Comparison of ENCODE assay signal across 14 cellular contexts in genomic region chr1:234985531-234986294, GRCh38.
A peak's percentile ranks its signal among the peaks of the same experiment; 100 is the strongest.
DNase-seq lines count a peak whose midpoint lies in the region; ATAC-seq, FAIRE-seq and TF ChIP-seq lines count a peak whose summit lies in the region.
"Had no signal": no experiment of that assay in that cellular context is flagged by ENCODE, and none has a peak within 500 bp of the region (broad histone marks: within the 10 kb centered on the region; RNA-seq: fewer than 3 reads in every experiment).

No MANE protein-coding gene starts in this region.

- no peak for TF ChIP-seq EP300 in HepG2 (IDR thresholded peaks at IDR 0.05; ENCODE audit: low read depth in 2 of 2, low read length in 2 of 2)
- TF ChIP-seq EP300 in HepG2 (CRISPR knock-in tag; IDR thresholded peaks at IDR 0.05; ENCODE audit: borderline replicate concordance): no peak

- H3K4me2 ChIP-seq in HepG2 (ENCODE audit: low read depth, low read length): no peak overlapping the region
- no peak overlapping the region for H3K4me2 ChIP-seq in smooth muscle cell
- H3K4me2 ChIP-seq in OCI-LY7 (ENCODE audit: low read length): no peak overlapping the region

- H3K4me1 ChIP-seq in HepG2 (ENCODE audit: insufficient read depth, low read length) (peaks cover 97% of the 10 kb centered on the region), smooth muscle cell (ENCODE audit: low read depth) (peaks cover 36% of the 10 kb centered on the region), OCI-LY7 (ENCODE audit: insufficient read depth, low read length, poor library complexity, severe bottlenecking) (peaks cover 58% of the 10 kb centered on the region)

- BruUV-seq in HepG2 (replicated peaks; lab: Mats Ljungman, UMichigan) (no TSS peak), OCI-LY7 (replicated peaks; lab: Mats Ljungman, UMichigan) (no TSS peak)

- DNase-seq in HFFc6: no peak
- DNase-seq in activated naive CD8-positive, alpha-beta T cell treated with anti-CD3 and anti-CD28 coated beads for 36 hours: no peak
- DNase-seq in HepG2 (ENCODE audit: low spot score): no peak
- DNase-seq in smooth muscle cell (lab: John Stamatoyannopoulos, UW; ENCODE audit: unreplicated experiment): no peak
- no peak for DNase-seq in OCI-LY7 (ENCODE audit: low spot score)
- DNase-seq in putamen (ENCODE audit: low spot score): no peak
- no peak for DNase-seq in NCI-H1092 treated with DMSO at 0.1 percent for 48 hours (lab: John Stamatoyannopoulos, UW)
- DNase-seq: activated CD4-positive, CD25-positive, alpha-beta regulatory T cell treated with anti-CD3 and anti-CD28 coated beads, Interleukin-2, amount 50 U/mL, for 72 hours; Calu3; NCI-H510A treated with DMSO at 0.1 percent for 48 hours; SJCRH30 had no signal

- no peaks in the 10 kb centered on the region for H3K9me3 Mint-ChIP-seq in HFFc6
- peaks cover 7% of the 10 kb centered on the region for H3K9me3 Mint-ChIP-seq in activated naive CD8-positive, alpha-beta T cell treated with anti-CD3 and anti-CD28 coated beads for 36 hours
- H3K9me3 Mint-ChIP-seq: neural crest cell had no signal

- TF ChIP-seq CTCF in HFFc6 (IDR thresholded peaks at IDR 0.05): no peak
- no peak for TF ChIP-seq CTCF in HepG2 (CRISPR knock-in tag; IDR thresholded peaks at IDR 0.05)
- no peak for TF ChIP-seq CTCF in smooth muscle cell (IDR thresholded peaks at IDR 0.05; ENCODE audit: borderline replicate concordance, insufficient read depth, poor library complexity, severe bottlenecking)
- TF ChIP-seq CTCF in OCI-LY7 (conservative IDR thresholded peaks at IDR 0.05; ENCODE audit: low read length): no peak

- H3K4me3 Mint-ChIP-seq in HFFc6: no peak overlapping the region
- no peak overlapping the region for H3K4me3 Mint-ChIP-seq in activated naive CD8-positive, alpha-beta T cell treated with anti-CD3 and anti-CD28 coated beads for 36 hours
- H3K4me3 Mint-ChIP-seq: neural crest cell had no signal

- POLR2A ChIA-PET in HepG2 (lab: Yijun Ruan, JAX): interaction anchor here (0.7 to 6.0 kb wide), 10 partner anchors 11 to 385 kb away, joined by 3 to 104 read pairs (median 12); partner anchors contain the start of gene IRF2BP2
- POLR2A ChIA-PET in OCI-LY7 (lab: Charles Lee): interaction anchor here (1.1 kb wide), 1 partner anchor 13 kb away, joined by 5 read pairs; no protein-coding TSS in a partner anchor

- H3K27ac ChIP-seq in HepG2 (ENCODE audit: extremely low read length, insufficient read depth, low read length): peak overlapping the region; percentile 95
- H3K27ac ChIP-seq in smooth muscle cell (ENCODE audit: low read depth): peak overlapping the region; percentile 62
- no peak overlapping the region for H3K27ac ChIP-seq in OCI-LY7 (ENCODE audit: low read depth, low read length, poor library complexity, severe bottlenecking)

- no peaks in the 10 kb centered on the region for H3K9me2 ChIP-seq in OCI-LY7 (ENCODE audit: insufficient read depth, low read length)

- no peak overlapping the region for H3K4me3 ChIP-seq in HepG2 (replicated peaks in 1 of 3; ENCODE audit: insufficient read depth in 1 of 3, low read depth in 2 of 3, low read length in 3 of 3)
- H3K4me3 ChIP-seq in smooth muscle cell: no peak overlapping the region
- H3K4me3 ChIP-seq in OCI-LY7 (ENCODE audit: low read depth, low read length, poor library complexity, severe bottlenecking): no peak overlapping the region
- H3K4me3 ChIP-seq: SJCRH30 had no signal

- in situ Hi-C loops in HepG2 (cut with HindIII; ENCODE audit: extremely low pct_ligation_motif_present, low pct_unique_long_range_greater_than_20kb): no loop called here

- H3K36me3 ChIP-seq in HepG2 (replicated peaks in 1 of 2; ENCODE audit: control insufficient read depth in 1 of 2, insufficient read depth in 2 of 2, low read length in 2 of 2) (no peaks in the 10 kb centered on the region), smooth muscle cell (ENCODE audit: low read depth) (no peaks in the 10 kb centered on the region), OCI-LY7 (ENCODE audit: insufficient read depth, low read length) (no peaks in the 10 kb centered on the region)
- H3K36me3 ChIP-seq: SJCRH30 had no signal

- H3K27me3 Mint-ChIP-seq in HFFc6 (ENCODE audit: insufficient read depth): no peaks in the 10 kb centered on the region
- H3K27me3 Mint-ChIP-seq in activated naive CD8-positive, alpha-beta T cell treated with anti-CD3 and anti-CD28 coated beads for 36 hours: no peaks in the 10 kb centered on the region

- no peak for TF ChIP-seq POLR2A in HepG2 (IDR thresholded peaks at IDR 0.05; ENCODE audit: insufficient read depth in 1 of 2, low read depth in 2 of 2, low read length in 2 of 2)

- no peak for TF ChIP-seq RAD21 in HepG2 (CRISPR knock-in tag; IDR thresholded peaks at IDR 0.05)

- peaks cover 8% of the 10 kb centered on the region; the same call in 1 of the 2 replicates for H3K36me3 Mint-ChIP-seq in HFFc6 (ENCODE audit: low read depth)
- H3K36me3 Mint-ChIP-seq in activated naive CD8-positive, alpha-beta T cell treated with anti-CD3 and anti-CD28 coated beads for 36 hours: peaks cover 31% of the 10 kb centered on the region

- H3K79me2 ChIP-seq in HepG2 (ENCODE audit: insufficient read depth, low read length): no peaks in the 10 kb centered on the region
- no peaks in the 10 kb centered on the region for H3K79me2 ChIP-seq in smooth muscle cell (ENCODE audit: low read depth)
- H3K79me2 ChIP-seq in OCI-LY7 (ENCODE audit: insufficient read depth, low read depth, low read length): no peaks in the 10 kb centered on the region

- H3K9me3 ChIP-seq in HepG2 (ENCODE audit: low read length): no peaks in the 10 kb centered on the region
- H3K9me3 ChIP-seq in smooth muscle cell (replicated peaks; ENCODE audit: low read depth): no peaks in the 10 kb centered on the region
- H3K9me3 ChIP-seq in OCI-LY7 (ENCODE audit: low read length): no peaks in the 10 kb centered on the region
- H3K9me3 ChIP-seq: SJCRH30 had no signal

- H3K9ac ChIP-seq in HepG2 (ENCODE audit: insufficient read depth, low read depth, low read length): peak overlapping the region; percentile 35; the same call in 1 of the 2 replicates
- H3K9ac ChIP-seq in smooth muscle cell (ENCODE audit: low read depth): no peak overlapping the region

- CTCF ChIA-PET in HepG2 (lab: Yijun Ruan, JAX; ENCODE audit: low intra/inter-chr PET ratio, low total read pairs): no interaction called here
- CTCF ChIA-PET in OCI-LY7 (lab: Charles Lee; ENCODE audit: unreplicated experiment): no interaction called here

- H3F3A ChIP-seq in smooth muscle cell (ENCODE audit: low read depth): peaks cover 37% of the 10 kb centered on the region

- H3K27me3 ChIP-seq in HepG2 (ENCODE audit: control insufficient read depth in 1 of 2, insufficient read depth in 2 of 2, low read length in 2 of 2): no peaks in the 10 kb centered on the region
- no peaks in the 10 kb centered on the region for H3K27me3 ChIP-seq in smooth muscle cell (ENCODE audit: low read depth)
- H3K27me3 ChIP-seq: SJCRH30 had no signal

- ATAC-seq in HepG2 (no peak), GM19328 (IDR thresholded peaks at IDR 0.05; ENCODE audit: unreplicated experiment) (no peak)

- H2AFZ ChIP-seq in HepG2 (ENCODE audit: low read length) (no peak overlapping the region), smooth muscle cell (ENCODE audit: low read depth) (no peak overlapping the region), OCI-LY7 (ENCODE audit: low read length) (no peak overlapping the region)

- H3K4me1 Mint-ChIP-seq in HFFc6 (ENCODE audit: low read depth): peaks cover 85% of the 10 kb centered on the region
- H3K4me1 Mint-ChIP-seq in activated naive CD8-positive, alpha-beta T cell treated with anti-CD3 and anti-CD28 coated beads for 36 hours: peaks cover 69% of the 10 kb centered on the region

- 94% methylated on average over 10 of the region's 10 CpGs for WGBS in HepG2 (ENCODE audit: low lambda C conversion rate)
- WGBS in smooth muscle cell (ENCODE audit: low lambda C conversion rate): 97% methylated on average over 10 of the region's 10 CpGs

- H3K27ac Mint-ChIP-seq in HFFc6: peak overlapping the region; percentile 97; the same call in 1 of the 2 replicates
- peak overlapping the region; percentile 96 for H3K27ac Mint-ChIP-seq in activated naive CD8-positive, alpha-beta T cell treated with anti-CD3 and anti-CD28 coated beads for 36 hours

- H4K20me1 ChIP-seq in HepG2 (ENCODE audit: insufficient read depth, low read length) (no peaks in the 10 kb centered on the region), smooth muscle cell (ENCODE audit: low read depth) (no peaks in the 10 kb centered on the region), OCI-LY7 (ENCODE audit: insufficient read depth, low read length) (no peaks in the 10 kb centered on the region)

- FAIRE-seq in HepG2 (lab: Jason Lieb, UNC): no peak
- FAIRE-seq: endometrium had no signal

- intact Hi-C loops in HepG2 (cut with micrococcal nuclease; ENCODE audit: unreplicated experiment): no loop called here
- intact Hi-C loops in OCI-LY7 (cut with micrococcal nuclease; ENCODE audit: unreplicated experiment): no loop called here

TF ChIP-seq in HepG2, 621 proteins besides CTCF, POLR2A, EP300 and RAD21 (continues in another document):
- TF ChIP-seq ZNF687 (CRISPR knock-in tag; IDR thresholded peaks at IDR 0.05): peak; percentile 50; the same call in 1 of the 2 replicates
- TF ChIP-seq ZNF891 (CRISPR knock-in tag; IDR thresholded peaks at IDR 0.05): no peak
- TF ChIP-seq SRSF4 (IDR thresholded peaks at IDR 0.05; ENCODE audit: low read depth, low read length, poor library complexity, severe bottlenecking): no peak
